Comparison of ENCODE assay signal across 8 cellular contexts in the genomic region with DNA sequence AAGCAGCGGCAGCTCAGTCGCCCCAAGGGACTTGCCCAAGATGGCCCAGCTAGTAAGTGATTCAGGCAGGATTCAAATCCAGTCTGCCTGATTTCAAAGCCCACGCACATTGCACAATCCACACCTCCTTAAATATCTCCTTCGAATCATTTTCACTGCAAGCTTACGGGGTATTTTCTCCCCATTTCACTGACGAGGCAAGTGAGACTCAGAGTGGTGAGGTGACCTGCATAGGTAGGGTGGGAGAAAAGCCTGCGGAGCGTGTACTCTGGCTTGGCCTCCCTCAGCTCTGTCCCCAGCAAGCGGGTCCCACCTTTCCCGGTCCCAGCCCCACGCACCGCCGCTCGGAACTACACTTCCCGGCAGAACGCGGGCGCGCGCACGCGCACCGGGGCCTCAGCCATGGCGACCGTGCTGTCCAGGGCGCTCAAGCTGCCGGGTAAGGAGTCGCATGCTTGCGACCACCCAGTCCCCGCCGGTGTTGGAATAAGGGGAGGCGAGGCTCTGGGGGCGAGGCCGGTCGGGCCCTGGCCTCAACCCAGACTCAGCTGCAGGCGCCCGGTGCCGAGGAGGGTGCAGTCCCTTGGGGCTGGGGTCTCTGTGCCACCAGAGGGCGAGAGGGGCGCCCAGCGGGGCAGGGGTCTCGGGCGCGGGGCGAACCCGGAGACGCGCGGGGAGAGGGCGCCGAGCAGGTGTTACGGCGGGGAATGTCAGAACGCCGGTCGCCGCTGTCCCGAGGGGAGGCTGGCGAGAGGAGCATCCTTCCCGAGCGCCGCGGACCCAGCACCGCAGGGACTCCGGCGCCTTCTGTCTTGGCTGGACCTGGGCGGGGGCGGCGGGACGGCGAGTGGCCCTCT. TPM values are rescaled to one million over a fixed set of nuclear protein-coding genes. Genes with fewer than 3 reads are reported as not detected.
DNase-seq lines count a peak whose midpoint lies in the region; ATAC-seq and TF ChIP-seq lines count a peak whose summit lies in the region.

A gene with protein sequence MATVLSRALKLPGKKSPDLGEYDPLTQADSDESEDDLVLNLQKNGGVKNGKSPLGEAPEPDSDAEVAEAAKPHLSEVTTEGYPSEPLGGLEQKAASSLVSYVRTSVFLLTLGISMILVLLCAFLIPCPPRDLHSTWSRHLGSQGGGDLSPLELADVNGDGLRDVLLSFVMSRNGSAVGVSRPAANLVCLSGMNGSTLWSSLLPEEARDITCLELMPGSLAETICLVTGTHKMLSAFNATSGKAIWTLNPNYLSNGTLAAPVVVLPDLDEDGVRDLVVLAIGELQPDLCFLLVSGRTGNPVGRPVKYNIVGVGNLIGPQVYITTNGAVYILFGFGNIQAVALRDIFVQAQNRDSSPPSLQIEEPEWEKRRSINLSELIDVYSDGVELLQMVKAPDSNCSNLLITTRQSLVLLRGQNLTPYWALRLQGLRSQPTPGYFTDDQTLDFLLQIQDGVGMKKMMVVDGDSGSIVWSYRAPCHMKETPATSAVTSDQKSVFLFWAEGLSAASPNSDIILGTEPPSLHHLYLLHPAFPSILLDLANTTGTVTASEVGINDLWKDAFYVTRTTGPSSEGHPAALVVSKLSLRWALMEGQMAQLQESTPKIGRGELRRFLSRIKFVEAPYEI (plus strand): TSS at position 380 of the 857 bp plus-strand sequence. CDS start 23 bp downstream, at position 403.

- peak; percentile 44 to 84 (median 70) for DNase-seq in CD8-positive, alpha-beta T cell
- peak; percentile 49 for DNase-seq in activated T-helper 1 cell treated with Interleukin-2 at 50 U/mL for 16 hours (ENCODE audit: low read depth)
- peak; percentile 52 to 56 for DNase-seq in fibroblast of lung (ENCODE audit: low read depth in 2 of 2)
- DNase-seq in naive thymus-derived CD4-positive, alpha-beta T cell = peak; percentile 41 to 77 (median 66)
- peak; percentile 59 to 83 for DNase-seq in stimulated activated effector memory CD8-positive, alpha-beta T cell treated with anti-CD3 and anti-CD28 coated beads, Interleukin-12 subunit alpha, Interleukin-12 subunit beta, amount 100 ng/mL, for 72 hours (ENCODE audit: low spot score in 2 of 2)

- peak within 1 kb of the TSS; percentile 74 for H3K9ac ChIP-seq in OCI-LY3 (ENCODE audit: low read length)
- peak within 1 kb of the TSS; percentile 61 for H3K9ac ChIP-seq in fibroblast of lung (ENCODE audit: insufficient read depth, low read length)

- peak within 1 kb of the TSS; percentile 96 for H3K4me3 ChIP-seq in CD8-positive, alpha-beta T cell (ENCODE audit: low read depth, low read length)
- H3K4me3 ChIP-seq in OCI-LY3 (ENCODE audit: low read length) (peak within 1 kb of the TSS; percentile 97), fibroblast of lung (replicated peaks in 1 of 4; ENCODE audit: control extremely low read depth in 1 of 4, insufficient read depth in 1 of 4, low read depth in 3 of 4, low read length in 4 of 4) (peak within 1 kb of the TSS; percentile 78 to 96 (median 90))
- H3K4me3 ChIP-seq in naive thymus-derived CD4-positive, alpha-beta T cell (ENCODE audit: low read length) = peak within 1 kb of the TSS; percentile 89

- POLR2A ChIA-PET in CD8-positive, alpha-beta T cell (lab: Charles Lee) = interaction anchor here (0.8 to 1.2 kb wide), 3 partner anchors 9 to 48 kb away, joined by 3 to 4 read pairs (median 3); no protein-coding TSS in a partner anchor
- POLR2A ChIA-PET in naive thymus-derived CD4-positive, alpha-beta T cell (lab: Charles Lee) = interaction anchor here (1.4 kb wide), 1 partner anchor 9 kb away, joined by 4 read pairs; no protein-coding TSS in a partner anchor

- no peaks in the 10 kb centered on the region for H3K9me3 Mint-ChIP-seq in CD8-positive, alpha-beta T cell
- no peaks in the 10 kb centered on the region for H3K9me3 Mint-ChIP-seq in naive thymus-derived CD4-positive, alpha-beta T cell
- no peaks in the 10 kb centered on the region for H3K9me3 Mint-ChIP-seq in stimulated activated effector memory CD8-positive, alpha-beta T cell treated with anti-CD3 and anti-CD28 coated beads, Interleukin-12 subunit alpha, Interleukin-12 subunit beta, amount 100 ng/mL, for 72 hours

- no peaks in the 10 kb centered on the region for H3K27me3 ChIP-seq in CD8-positive, alpha-beta T cell (ENCODE audit: insufficient read depth, low read length)
- H3K27me3 ChIP-seq in OCI-LY3 (ENCODE audit: low read depth, low read length) = peaks cover 19% of the 10 kb centered on the region
- no peaks in the 10 kb centered on the region for H3K27me3 ChIP-seq in fibroblast of lung (ENCODE audit: control insufficient read depth, insufficient read depth, low read length)
- H3K27me3 ChIP-seq in naive thymus-derived CD4-positive, alpha-beta T cell (ENCODE audit: control insufficient read depth in 2 of 2, insufficient read depth in 2 of 2, low read length in 2 of 2) = no peaks in the 10 kb centered on the region

- H3K36me3 ChIP-seq in CD8-positive, alpha-beta T cell (ENCODE audit: insufficient read depth, low read length) = no peaks in the 10 kb centered on the region
- no peaks in the 10 kb centered on the region for H3K36me3 ChIP-seq in OCI-LY3 (replicated peaks; ENCODE audit: low read depth, low read length)
- no peaks in the 10 kb centered on the region for H3K36me3 ChIP-seq in fibroblast of lung (ENCODE audit: control insufficient read depth, insufficient read depth, low read length)
- H3K36me3 ChIP-seq in naive thymus-derived CD4-positive, alpha-beta T cell (ENCODE audit: control insufficient read depth in 2 of 3, insufficient read depth in 3 of 3, low read length in 3 of 3) = peaks cover 0 to 7% (median 0%) of the 10 kb centered on the region in 3 experiments

- no peaks in the 10 kb centered on the region for H3K27me3 Mint-ChIP-seq in CD8-positive, alpha-beta T cell (ENCODE audit: low read depth)
- H3K27me3 Mint-ChIP-seq in naive thymus-derived CD4-positive, alpha-beta T cell = peaks cover 0 to 32% (median 5%) of the 10 kb centered on the region in 5 donors

- no peaks in the 10 kb centered on the region for H3K79me2 ChIP-seq in OCI-LY3 (ENCODE audit: low read length)
- H3K79me2 ChIP-seq in fibroblast of lung (ENCODE audit: control insufficient read depth, insufficient read depth, low read length) = no peaks in the 10 kb centered on the region

- H3K4me3 Mint-ChIP-seq in CD8-positive, alpha-beta T cell = peak within 1 kb of the TSS; percentile 86
- peak within 1 kb of the TSS; percentile 76 to 91 (median 87) for H3K4me3 Mint-ChIP-seq in naive thymus-derived CD4-positive, alpha-beta T cell
- H3K4me3 Mint-ChIP-seq in stimulated activated effector memory CD8-positive, alpha-beta T cell treated with anti-CD3 and anti-CD28 coated beads, Interleukin-12 subunit alpha, Interleukin-12 subunit beta, amount 100 ng/mL, for 72 hours = peak within 1 kb of the TSS; percentile 78

- ATAC-seq in CD8-positive, alpha-beta T cell = peak; percentile 96
- ATAC-seq in GM19395 (IDR thresholded peaks at IDR 0.05; ENCODE audit: unreplicated experiment) (peak; percentile 82), HG03565 (IDR thresholded peaks at IDR 0.05; ENCODE audit: unreplicated experiment) (peak; percentile 76)
- peak; percentile 95 for ATAC-seq in naive thymus-derived CD4-positive, alpha-beta T cell
- ATAC-seq in stimulated activated effector memory CD8-positive, alpha-beta T cell treated with anti-CD3 and anti-CD28 coated beads, Interleukin-12 subunit alpha, Interleukin-12 subunit beta, amount 100 ng/mL, for 72 hours = peak; percentile 86

- H3K4me1 ChIP-seq in CD8-positive, alpha-beta T cell (ENCODE audit: insufficient read depth, low read length) = peaks cover 5% of the 10 kb centered on the region
- H3K4me1 ChIP-seq in OCI-LY3 (ENCODE audit: low read length) (peaks cover 17% of the 10 kb centered on the region), fibroblast of lung (ENCODE audit: control insufficient read depth, extremely low read depth, insufficient read depth, low read length) (peaks cover 3% of the 10 kb centered on the region)
- peaks cover 0 to 5% of the 10 kb centered on the region in 2 donors for H3K4me1 ChIP-seq in naive thymus-derived CD4-positive, alpha-beta T cell (ENCODE audit: control insufficient read depth in 2 of 2, insufficient read depth in 2 of 2, low read length in 2 of 2)

- H3K27ac ChIP-seq in CD8-positive, alpha-beta T cell (ENCODE audit: low read depth, low read length) = peak within 1 kb of the TSS; percentile 56
- H3K27ac ChIP-seq in OCI-LY3 (ENCODE audit: low read length) = no peak within 1 kb of the TSS
- H3K27ac ChIP-seq in fibroblast of lung (ENCODE audit: insufficient read depth, low read length) = no peak within 1 kb of the TSS
- H3K27ac ChIP-seq in naive thymus-derived CD4-positive, alpha-beta T cell (ENCODE audit: low read depth, low read length) = peak within 1 kb of the TSS; percentile 79

- intact Hi-C loops in CD8-positive, alpha-beta T cell (cut with DNase I, micrococcal nuclease) = loop anchor here (1.0 to 5.0 kb wide), 3 partner anchors 44 to 231 kb away; partner anchors contain the start of genes HEBP1 (in 2 of the 2) and DDX47 (in 1 of the 2)
- intact Hi-C loops in naive thymus-derived CD4-positive, alpha-beta T cell (cut with micrococcal nuclease) = loop anchor here (1.0 to 2.0 kb wide), 5 partner anchors 44 to 168 kb away; partner anchors contain the start of gene HEBP1 (in 2 of the 2)

- peaks cover 1% of the 10 kb centered on the region for H3K36me3 Mint-ChIP-seq in CD8-positive, alpha-beta T cell
- H3K36me3 Mint-ChIP-seq in naive thymus-derived CD4-positive, alpha-beta T cell = no peaks in the 10 kb centered on the region
- no peaks in the 10 kb centered on the region for H3K36me3 Mint-ChIP-seq in stimulated activated effector memory CD8-positive, alpha-beta T cell treated with anti-CD3 and anti-CD28 coated beads, Interleukin-12 subunit alpha, Interleukin-12 subunit beta, amount 100 ng/mL, for 72 hours

- H2AFZ ChIP-seq in OCI-LY3 (ENCODE audit: low read depth, low read length) = peak within 1 kb of the TSS; percentile 96
- H2AFZ ChIP-seq in fibroblast of lung (ENCODE audit: low read length) = peak within 1 kb of the TSS; percentile 99

- peak within 1 kb of the TSS; percentile 63 for H3K27ac Mint-ChIP-seq in CD8-positive, alpha-beta T cell
- peak within 1 kb of the TSS in 7 of 9 donors; percentile 31 to 79 (median 66) for H3K27ac Mint-ChIP-seq in naive thymus-derived CD4-positive, alpha-beta T cell
- peak within 1 kb of the TSS; percentile 88 for H3K27ac Mint-ChIP-seq in stimulated activated effector memory CD8-positive, alpha-beta T cell treated with anti-CD3 and anti-CD28 coated beads, Interleukin-12 subunit alpha, Interleukin-12 subunit beta, amount 100 ng/mL, for 72 hours

- H3K4me1 Mint-ChIP-seq in CD8-positive, alpha-beta T cell (ENCODE audit: low read depth) = peaks cover 21% of the 10 kb centered on the region
- H3K4me1 Mint-ChIP-seq in naive thymus-derived CD4-positive, alpha-beta T cell = peaks cover 5 to 20% (median 14%) of the 10 kb centered on the region in 7 donors
- H3K4me1 Mint-ChIP-seq in stimulated activated effector memory CD8-positive, alpha-beta T cell treated with anti-CD3 and anti-CD28 coated beads, Interleukin-12 subunit alpha, Interleukin-12 subunit beta, amount 100 ng/mL, for 72 hours = peaks cover 23% of the 10 kb centered on the region

- CTCF ChIA-PET in CD8-positive, alpha-beta T cell (lab: Charles Lee) = interaction anchor here (0.7 to 2.5 kb wide), 4 partner anchors 20 to 168 kb away, joined by 3 to 11 read pairs (median 4); no protein-coding TSS in a partner anchor
- CTCF ChIA-PET in naive thymus-derived CD4-positive, alpha-beta T cell (lab: Charles Lee) = interaction anchor here (0.8 kb wide), 1 partner anchor 167 kb away, joined by 3 read pairs; no protein-coding TSS in a partner anchor

- H3K9me3 ChIP-seq in CD8-positive, alpha-beta T cell (ENCODE audit: low read length) = no peaks in the 10 kb centered on the region
- no peaks in the 10 kb centered on the region for H3K9me3 ChIP-seq in OCI-LY3 (ENCODE audit: insufficient read depth, low read length)
- H3K9me3 ChIP-seq in fibroblast of lung (ENCODE audit: control insufficient read depth, insufficient read depth, low read depth, low read length) = no peaks in the 10 kb centered on the region
- H3K9me3 ChIP-seq in naive thymus-derived CD4-positive, alpha-beta T cell (ENCODE audit: control insufficient read depth in 2 of 3, low read length in 3 of 3) = no peaks in the 10 kb centered on the region

- peak within 1 kb of the TSS; percentile 94 for H3K4me2 ChIP-seq in OCI-LY3 (ENCODE audit: low read length)
- peak within 1 kb of the TSS; percentile 92 for H3K4me2 ChIP-seq in fibroblast of lung (ENCODE audit: extremely low read depth, insufficient read depth, low read length)

- TF ChIP-seq CTCF in CD8-positive, alpha-beta T cell (IDR thresholded peaks at IDR 0.05) = peak; percentile 13
- peak; percentile 37 for TF ChIP-seq CTCF in OCI-LY3 (IDR thresholded peaks at IDR 0.05; ENCODE audit: low read depth, low read length)
- peak in 1 of 2 donors; percentile 2 for TF ChIP-seq CTCF in fibroblast of lung (conservative IDR thresholded peaks at IDR 0.05 in 1 of 2, IDR thresholded peaks at IDR 0.05 in 1 of 2; ENCODE audit: low read depth in 1 of 2, low read length in 2 of 2)

- no peaks in the 10 kb centered on the region for H4K20me1 ChIP-seq in OCI-LY3 (ENCODE audit: insufficient read depth, low read length)
- no peaks in the 10 kb centered on the region for H4K20me1 ChIP-seq in fibroblast of lung (ENCODE audit: control insufficient read depth, extremely low read depth, insufficient read depth, low read length)

RNA-seq across cellular contexts. Expression of the gene that starts here (rescaled TPM):
- total RNA-seq in CD8-positive, alpha-beta T cell = 1 to 10 TPM; 2.2 to 2.7 TPM
- total RNA-seq in fibroblast of lung = 6.7 and 10.4 TPM in 2 replicates
- polyA plus RNA-seq in fibroblast of lung = 7.1 and 7.3 TPM in 2 replicates
- 5.3 and 5.4 TPM in 2 replicates for polyA plus RNA-seq in fibroblast of lung (2012)
- 6.7 and 12.2 TPM in 2 replicates for polyA minus RNA-seq in fibroblast of lung (ENCODE audit: low replicate concordance)
- total RNA-seq in naive thymus-derived CD4-positive, alpha-beta T cell = 1 to 10 TPM; 2.7 to 5.8 (median 4.3) TPM
- polyA plus RNA-seq in naive thymus-derived CD4-positive, alpha-beta T cell = 1 to 10 TPM; 2.6 to 4.3 TPM

Comparison
In these comparisons a context has a peak if more than half of its experiments do, and no peak if none do; other contexts are left out.
1. H3K27ac ChIP-seq: peak in CD8-positive, alpha-beta T cell (single experiment) and naive thymus-derived CD4-positive, alpha-beta T cell (single experiment); none in OCI-LY3 (single experiment) and fibroblast of lung (single experiment).
2. Peak in every context shown above with its lines, with median percentiles within 50 percentile points of each other: ATAC-seq, DNase-seq, H3K4me3 ChIP-seq, H3K27ac Mint-ChIP-seq and H3K4me3 Mint-ChIP-seq.